In genomic region chr5:52837068-52837467, GRCh38 we compare ENCODE assay signal across 10 cellular contexts. TPM values are rescaled to one million over a fixed set of nuclear protein-coding genes. Genes with fewer than 3 reads are reported as not detected.
DNase-seq lines count a peak whose midpoint lies in the region; ATAC-seq and TF ChIP-seq lines count a peak whose summit lies in the region.
"Had no signal": no experiment of that assay in that cellular context is flagged by ENCODE, and none has a peak within 500 bp of the region (broad histone marks: within the 10 kb centered on the region; RNA-seq: fewer than 3 reads in every experiment).

No MANE protein-coding gene starts in this region.

- no peaks in the 10 kb centered on the region for H3K36me3 Mint-ChIP-seq in neural crest cell (ENCODE audit: low read depth)

- no peak for TF ChIP-seq POLR2A in uterus (IDR thresholded peaks at IDR 0.05)

- in situ Hi-C loops in HAP-1 (cut with MboI; ENCODE audit: low sequenced_read_pairs): no loop called here

- H3K36me3 ChIP-seq in uterus (no peaks in the 10 kb centered on the region), HAP-1 (replicated peaks) (no peaks in the 10 kb centered on the region)

- H3K4me3 ChIP-seq in fibroblast of pulmonary artery (replicated peaks; ENCODE audit: low read depth, low read length) (no peak overlapping the region), uterus (no peak overlapping the region), HAP-1 (no peak overlapping the region)

- intact Hi-C loops in Right ventricle myocardium inferior (cut with DNase I): loop anchor here (5.0 kb wide), 1 partner anchor 50 kb away; the partner anchor contains the start of genes ITGA1 and PELO
- intact Hi-C loops in Right ventricle myocardium superior (cut with DNase I): no loop called here
- intact Hi-C loops in uterus (cut with DNase I; ENCODE audit: low total_unique reads): no loop called here

- H3K4me1 ChIP-seq in uterus (peaks cover 0 to 19% of the 10 kb centered on the region in 2 donors), HAP-1 (no peaks in the 10 kb centered on the region)

- peak; percentile 8 for ATAC-seq in Right ventricle myocardium inferior
- no peak for ATAC-seq in Right ventricle myocardium superior (ENCODE audit: poor library complexity)

- H3K4me3 Mint-ChIP-seq in neural crest cell: no peak overlapping the region

- peak overlapping the region; percentile 79 to 94 for H3K27ac ChIP-seq in uterus

- H3K4me1 Mint-ChIP-seq in neural crest cell: peaks cover 22% of the 10 kb centered on the region

- DNase-seq in Right ventricle myocardium inferior (ENCODE audit: missing footprints) (no peak), Right ventricle myocardium superior (no peak), fibroblast of pulmonary artery (ENCODE audit: low read depth) (peak; percentile 53), neural crest cell (ENCODE audit: low read depth, low spot score) (peak; percentile 6), uterus (peak; percentile 22 to 46), SHP77 (lab: John Stamatoyannopoulos, UW) (no peak), NCI-H446 (lab: John Stamatoyannopoulos, UW) (no peak), HAP-1 (ENCODE audit: low spot score in 2 of 2) (no peak)
- DNase-seq: NCI-H187, occipital lobe had no signal

- H3K27me3 Mint-ChIP-seq in neural crest cell (ENCODE audit: low read depth): no peaks in the 10 kb centered on the region

- peaks cover 3% of the 10 kb centered on the region for H3K9me3 Mint-ChIP-seq in neural crest cell

- peak overlapping the region; percentile 68 for H3K27ac Mint-ChIP-seq in neural crest cell (ENCODE audit: unreplicated experiment)

- H3K9me3 ChIP-seq in uterus: no peaks in the 10 kb centered on the region
- no peaks in the 10 kb centered on the region for H3K9me3 ChIP-seq in HAP-1

- TF ChIP-seq CTCF in fibroblast of pulmonary artery (IDR thresholded peaks at IDR 0.05; ENCODE audit: low read length, missing control alignments): peak; percentile 10
- TF ChIP-seq CTCF in neural crest cell (conservative IDR thresholded peaks at IDR 0.05): no peak
- peak in 1 of 4 experiments; percentile 12 for TF ChIP-seq CTCF in uterus (IDR thresholded peaks at IDR 0.05)

- no peaks in the 10 kb centered on the region for H3K27me3 ChIP-seq in uterus
- H3K27me3 ChIP-seq in HAP-1 (ENCODE audit: low read depth): no peaks in the 10 kb centered on the region

RNA-seq across cellular contexts. Expression of gene ITGA1, which starts 49.4 kb away (rescaled TPM):
- total RNA-seq in Right ventricle myocardium inferior: 29.9 TPM
- total RNA-seq in Right ventricle myocardium superior: 23.6 TPM
- 2.2 and 3.0 TPM in 2 replicates for total RNA-seq in neural crest cell
- 10 to 100 TPM; 41.8 to 94.0 (median 69.6) TPM for total RNA-seq in uterus

RNA-seq across cellular contexts. Expression of gene PELO, which starts 49.4 kb away (rescaled TPM):
- total RNA-seq in Right ventricle myocardium inferior: 20.5 TPM
- 16.9 TPM for total RNA-seq in Right ventricle myocardium superior
- 11.6 and 11.8 TPM in 2 replicates for total RNA-seq in neural crest cell
- total RNA-seq in uterus: 10 to 100 TPM; 16.5 to 35.8 (median 24.6) TPM

Comparison
In these comparisons a context has a peak if more than half of its experiments do, and no peak if none do; other contexts are left out.
1. DNase-seq: peak in fibroblast of pulmonary artery (single experiment), neural crest cell (single experiment) and uterus (2 of 2); none in Right ventricle myocardium inferior (single experiment), Right ventricle myocardium superior (single experiment), SHP77 (0 of 2), NCI-H446 (0 of 2) and HAP-1 (0 of 2).